Comparison of ENCODE assay signal across 21 cellular contexts in the genomic region with DNA sequence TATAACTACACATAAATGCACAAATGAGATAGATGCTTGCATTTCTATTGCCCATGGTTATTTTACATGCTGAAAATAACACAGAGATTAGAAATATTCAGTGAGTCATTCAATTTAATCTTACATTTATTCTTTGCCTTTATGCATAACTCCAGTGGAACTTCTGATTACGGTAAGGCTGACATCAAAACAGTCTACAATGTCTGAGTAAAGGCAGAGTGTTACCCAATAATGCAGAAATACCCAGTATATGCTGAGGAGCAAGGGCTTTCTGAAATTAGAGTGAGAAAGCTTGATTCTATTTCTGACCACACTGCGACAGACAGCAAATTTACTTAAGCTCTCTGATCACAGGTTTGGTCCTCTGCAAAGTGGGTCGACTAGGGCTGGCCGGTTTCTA. TPM values are rescaled to one million over a fixed set of nuclear protein-coding genes. Genes with fewer than 3 reads are reported as not detected.
DNase-seq lines count a peak whose midpoint lies in the region; ATAC-seq and TF ChIP-seq lines count a peak whose summit lies in the region.
"Had no signal": no experiment of that assay in that cellular context is flagged by ENCODE, and none has a peak within 500 bp of the region (broad histone marks: within the 10 kb centered on the region; RNA-seq: fewer than 3 reads in every experiment).

No MANE protein-coding gene starts in this region.

- H4K20me1 ChIP-seq in fibroblast of lung (ENCODE audit: control insufficient read depth, extremely low read depth, insufficient read depth, low read length), result no peaks in the 10 kb centered on the region

- H3K9me3 Mint-ChIP-seq in activated naive CD4-positive, alpha-beta T cell treated with anti-CD3 and anti-CD28 coated beads for 36 hours, result no peaks in the 10 kb centered on the region

- H3K4me1 ChIP-seq in fibroblast of lung (ENCODE audit: control insufficient read depth, extremely low read depth, insufficient read depth, low read length), result no peaks in the 10 kb centered on the region

- no peak overlapping the region for H3K9ac ChIP-seq in fibroblast of lung (ENCODE audit: insufficient read depth, low read length)

- H3K4me3 ChIP-seq in AG04450 (ENCODE audit: low read depth, low read length) (no peak overlapping the region), fibroblast of lung (replicated peaks in 1 of 4; ENCODE audit: control extremely low read depth in 1 of 4, insufficient read depth in 1 of 4, low read depth in 3 of 4, low read length in 4 of 4) (no peak overlapping the region), lower leg skin (ENCODE audit: low read depth, poor library complexity, severe bottlenecking) (no peak overlapping the region)

- no peak overlapping the region for H3K4me3 Mint-ChIP-seq in activated naive CD4-positive, alpha-beta T cell treated with anti-CD3 and anti-CD28 coated beads for 36 hours
- H3K4me3 Mint-ChIP-seq: B cell had no signal

- no peaks in the 10 kb centered on the region for H3K36me3 ChIP-seq in fibroblast of lung (ENCODE audit: control insufficient read depth, insufficient read depth, low read length)

- H3K9me3 ChIP-seq in AG04450 (ENCODE audit: control insufficient read depth, insufficient read depth, low read length) (no peaks in the 10 kb centered on the region), fibroblast of lung (ENCODE audit: control insufficient read depth, insufficient read depth, low read depth, low read length) (no peaks in the 10 kb centered on the region)

- CTCF ChIA-PET in AG04450 (lab: Charles Lee), result interaction anchor here (0.9 kb wide), 1 partner anchor 10 kb away, joined by 3 read pairs; no protein-coding TSS in a partner anchor
- CTCF ChIA-PET in activated naive CD4-positive, alpha-beta T cell treated with anti-CD3 and anti-CD28 coated beads for 36 hours (lab: Charles Lee), result interaction anchor here (0.8 to 1.0 kb wide), 2 partner anchors 10 to 117 kb away, joined by 3 to 8 read pairs; a partner anchor contains a TSS

- H3K36me3 Mint-ChIP-seq in activated naive CD4-positive, alpha-beta T cell treated with anti-CD3 and anti-CD28 coated beads for 36 hours (ENCODE audit: low read depth), result peaks cover 20% of the 10 kb centered on the region

- DNase-seq in AG04450 (ENCODE audit: low read depth, low spot score), result no peak
- peak; percentile 83 for DNase-seq in amniotic epithelial cell (ENCODE audit: low read depth)
- DNase-seq in fibroblast of lung (ENCODE audit: low read depth in 2 of 2), result peak; percentile 39 to 48
- DNase-seq in omental fat pad (ENCODE audit: low spot score), result no peak
- no peak for DNase-seq in left colon
- DNase-seq in lower leg skin (ENCODE audit: low spot score in 2 of 2), result no peak
- DNase-seq in cerebellum (ENCODE audit: low spot score), result no peak
- DNase-seq in activated naive CD4-positive, alpha-beta T cell treated with anti-CD3 and anti-CD28 coated beads for 36 hours, result no peak
- DNase-seq: 8988T, COR-L47, DMS 273 treated with DMSO at 0.1 percent for 48 hours, DND-41, KBM-7, NCI-H1105 treated with DMSO at 0.1 percent for 48 hours, NCI-H1694 treated with DMSO at 0.1 percent for 48 hours, NCI-H510A, NCI-H774, OCI-M1, RPMI8226, SHP77 treated with DMSO at 0.1 percent for 48 hours had no signal

- ATAC-seq in omental fat pad (ENCODE audit: low FRiP score), result peak; percentile 79
- ATAC-seq in left colon, result no peak

- TF ChIP-seq CTCF in AG04450 (IDR thresholded peaks at IDR 0.05; ENCODE audit: low read depth, low read length) (no peak), fibroblast of lung (conservative IDR thresholded peaks at IDR 0.05 in 1 of 2, IDR thresholded peaks at IDR 0.05 in 1 of 2; ENCODE audit: low read depth in 1 of 2, low read length in 2 of 2) (no peak), omental fat pad (IDR thresholded peaks at IDR 0.05) (no peak), lower leg skin (IDR thresholded peaks at IDR 0.05) (no peak)

- POLR2A ChIA-PET in AG04450 (lab: Yijun Ruan, JAX), result no interaction called here

- H3K27ac Mint-ChIP-seq in activated naive CD4-positive, alpha-beta T cell treated with anti-CD3 and anti-CD28 coated beads for 36 hours, result no peak overlapping the region
- H3K27ac Mint-ChIP-seq: B cell had no signal

- WGBS in lower leg skin, 2 donors, result 22 to 56% methylated on average over 4 of the region's 4 CpGs

- peak overlapping the region; percentile 34 for H3K27ac ChIP-seq in AG04450 (ENCODE audit: low read depth, low read length)
- H3K27ac ChIP-seq in fibroblast of lung (ENCODE audit: insufficient read depth, low read length), result no peak overlapping the region

- H3K4me1 Mint-ChIP-seq in activated naive CD4-positive, alpha-beta T cell treated with anti-CD3 and anti-CD28 coated beads for 36 hours (ENCODE audit: low read depth), result peaks cover 6% of the 10 kb centered on the region

- no peak for TF ChIP-seq POLR2A in lower leg skin (IDR thresholded peaks at IDR 0.05)

- H3K79me2 ChIP-seq in fibroblast of lung (ENCODE audit: control insufficient read depth, insufficient read depth, low read length), result no peaks in the 10 kb centered on the region

- H3K27me3 ChIP-seq in AG04450 (ENCODE audit: control insufficient read depth, insufficient read depth, low read length) (no peaks in the 10 kb centered on the region), fibroblast of lung (ENCODE audit: control insufficient read depth, insufficient read depth, low read length) (no peaks in the 10 kb centered on the region)

- H3K27me3 Mint-ChIP-seq in activated naive CD4-positive, alpha-beta T cell treated with anti-CD3 and anti-CD28 coated beads for 36 hours (ENCODE audit: low read depth), result no peaks in the 10 kb centered on the region
- H3K27me3 Mint-ChIP-seq: B cell had no signal

- no peak overlapping the region for H3K4me2 ChIP-seq in fibroblast of lung (ENCODE audit: extremely low read depth, insufficient read depth, low read length)

- intact Hi-C loops in left colon (cut with DNase I, micrococcal nuclease) (no loop called here), lower leg skin (cut with DNase I; ENCODE audit: low total_unique reads) (no loop called here)
- intact Hi-C loops in activated naive CD4-positive, alpha-beta T cell treated with anti-CD3 and anti-CD28 coated beads for 36 hours (cut with micrococcal nuclease), result loop anchor here (10.0 kb wide), 1 partner anchor 895 kb away; a partner anchor contains a TSS

- no peak overlapping the region for H2AFZ ChIP-seq in fibroblast of lung (ENCODE audit: low read length)

RNA-seq across cellular contexts. Expression of a gene that starts 9.2 kb away (rescaled TPM):
- polyA plus RNA-seq in AG04450 (2011; rRNA removed), result 10.3 and 15.7 TPM in 2 replicates
- polyA minus RNA-seq in AG04450 (2011; rRNA and poly(A)+ RNA removed), result 2.8 and 3.8 TPM in 2 replicates
- total RNA-seq in fibroblast of lung, result 17.7 and 18.3 TPM in 2 replicates
- polyA plus RNA-seq in fibroblast of lung, result 17.8 TPM in 2 replicates
- polyA plus RNA-seq in fibroblast of lung (2012), result 18.1 and 19.0 TPM in 2 replicates
- 0.71 and 0.85 TPM in 2 replicates for polyA minus RNA-seq in fibroblast of lung (ENCODE audit: low replicate concordance)
- total RNA-seq in omental fat pad, result 10 to 100 TPM in 2 of 4 donors, 1 to 10 TPM in 2; 7.7 to 21.3 (median 11.2) TPM
- total RNA-seq in left colon, result 10 to 100 TPM; 17.0 to 20.1 TPM
- total RNA-seq in lower leg skin, result 10 to 100 TPM in 1 of 4 donors, 1 to 10 TPM in 3; 4.8 to 12.2 (median 5.4) TPM
- 1.8 TPM for total RNA-seq in cerebellum
- total RNA-seq in activated naive CD4-positive, alpha-beta T cell treated with anti-CD3 and anti-CD28 coated beads for 36 hours, result 10 to 100 TPM; 18.6 to 20.0 TPM

RNA-seq across cellular contexts. Expression of a gene that starts 18.6 kb away (rescaled TPM):
- 13.0 and 19.2 TPM in 2 replicates for polyA plus RNA-seq in AG04450 (2011; rRNA removed)
- polyA minus RNA-seq in AG04450 (2011; rRNA and poly(A)+ RNA removed), result 7.1 and 11.5 TPM in 2 replicates
- total RNA-seq in fibroblast of lung, result 4.9 and 12.4 TPM in 2 replicates
- polyA plus RNA-seq in fibroblast of lung, result 8.5 and 13.8 TPM in 2 replicates
- 5.3 and 8.6 TPM in 2 replicates for polyA plus RNA-seq in fibroblast of lung (2012)
- polyA minus RNA-seq in fibroblast of lung (ENCODE audit: low replicate concordance), result 1.7 and 3.1 TPM in 2 replicates
- total RNA-seq in omental fat pad, result 10 to 100 TPM in 1 of 4 donors, 1 to 10 TPM in 3; 2.8 to 11.3 (median 4.0) TPM
- total RNA-seq in left colon, result 1 to 10 TPM; 3.1 to 5.0 TPM
- 1 to 10 TPM; 2.5 to 4.9 (median 3.9) TPM for total RNA-seq in lower leg skin
- 3.8 TPM for total RNA-seq in cerebellum
- 1 to 10 TPM; 3.4 to 3.8 TPM for total RNA-seq in activated naive CD4-positive, alpha-beta T cell treated with anti-CD3 and anti-CD28 coated beads for 36 hours

Comparison
In these comparisons a context has a peak if more than half of its experiments do, and no peak if none do; other contexts are left out.
1. DNase-seq: peak in amniotic epithelial cell (single experiment) and fibroblast of lung (2 of 2); none in AG04450 (single experiment), omental fat pad (single experiment), left colon (0 of 2), lower leg skin (0 of 2), cerebellum (single experiment) and activated naive CD4-positive, alpha-beta T cell treated with anti-CD3 and anti-CD28 coated beads for 36 hours (single experiment).